ENCODE assay signal across 26 cellular contexts in genomic region chr20:10429443-10429981, GRCh38. TPM values are rescaled to one million over a fixed set of nuclear protein-coding genes. Genes with fewer than 3 reads are reported as not detected.
DNase-seq lines count a peak whose midpoint lies in the region; ATAC-seq and TF ChIP-seq lines count a peak whose summit lies in the region.
"Had no signal": no experiment of that assay in that cellular context is flagged by ENCODE, and none has a peak within 500 bp of the region (broad histone marks: within the 10 kb centered on the region; RNA-seq: fewer than 3 reads in every experiment).

No MANE protein-coding gene starts in this region.

- H3K9me2 ChIP-seq in hepatocyte (replicated peaks; ENCODE audit: insufficient read depth), result no peaks in the 10 kb centered on the region

- H3K9me3 Mint-ChIP-seq in activated T-cell treated with anti-CD3 and anti-CD28 coated beads, Interleukin-2, amount 50 U/mL, for 72 hours, result no peaks in the 10 kb centered on the region
- no peaks in the 10 kb centered on the region for H3K9me3 Mint-ChIP-seq in activated T-cell treated with anti-CD3 and anti-CD28 coated beads, Interleukin-2, amount 50 U/mL, for 4 hours
- H3K9me3 Mint-ChIP-seq in stimulated activated effector memory CD8-positive, alpha-beta T cell treated with anti-CD3 and anti-CD28 coated beads, Interleukin-12 subunit alpha, Interleukin-12 subunit beta, amount 100 ng/mL, for 72 hours, result no peaks in the 10 kb centered on the region
- H3K9me3 Mint-ChIP-seq: activated B cell treated with CpG ODN at 0.5 μM for 24 hours; activated naive CD4-positive, alpha-beta T cell treated with anti-CD3 and anti-CD28 coated beads for 36 hours; endodermal cell; T-helper 2 cell treated with Interferon-gamma antibody and Interleukin-4, amounts not matched to agents 5 μg/mL and 100 μg/mL, for 36 hours had no signal

- peaks cover 45% of the 10 kb centered on the region for H3K4me1 Mint-ChIP-seq in activated T-cell treated with anti-CD3 and anti-CD28 coated beads, Interleukin-2, amount 50 U/mL, for 72 hours (ENCODE audit: low read depth)
- H3K4me1 Mint-ChIP-seq in activated T-cell treated with anti-CD3 and anti-CD28 coated beads, Interleukin-2, amount 50 U/mL, for 4 hours (ENCODE audit: low read depth), result peaks cover 47% of the 10 kb centered on the region
- H3K4me1 Mint-ChIP-seq in stimulated activated effector memory CD8-positive, alpha-beta T cell treated with anti-CD3 and anti-CD28 coated beads, Interleukin-12 subunit alpha, Interleukin-12 subunit beta, amount 100 ng/mL, for 72 hours, result peaks cover 43% of the 10 kb centered on the region

- H3K4me3 Mint-ChIP-seq in activated T-cell treated with anti-CD3 and anti-CD28 coated beads, Interleukin-2, amount 50 U/mL, for 72 hours, result no peak overlapping the region
- no peak overlapping the region for H3K4me3 Mint-ChIP-seq in activated T-cell treated with anti-CD3 and anti-CD28 coated beads, Interleukin-2, amount 50 U/mL, for 4 hours
- H3K4me3 Mint-ChIP-seq in stimulated activated effector memory CD8-positive, alpha-beta T cell treated with anti-CD3 and anti-CD28 coated beads, Interleukin-12 subunit alpha, Interleukin-12 subunit beta, amount 100 ng/mL, for 72 hours, result no peak overlapping the region
- H3K4me3 Mint-ChIP-seq: activated B cell treated with CpG ODN at 0.5 μM for 24 hours; activated naive CD4-positive, alpha-beta T cell treated with anti-CD3 and anti-CD28 coated beads for 36 hours; endodermal cell; T-helper 2 cell treated with Interferon-gamma antibody and Interleukin-4, amounts not matched to agents 5 μg/mL and 100 μg/mL, for 36 hours had no signal

- no peaks in the 10 kb centered on the region for H3K27me3 Mint-ChIP-seq in activated T-cell treated with anti-CD3 and anti-CD28 coated beads, Interleukin-2, amount 50 U/mL, for 72 hours (ENCODE audit: low read depth)
- no peaks in the 10 kb centered on the region for H3K27me3 Mint-ChIP-seq in activated T-cell treated with anti-CD3 and anti-CD28 coated beads, Interleukin-2, amount 50 U/mL, for 4 hours (ENCODE audit: low read depth)
- H3K27me3 Mint-ChIP-seq: activated B cell treated with CpG ODN at 0.5 μM for 24 hours had no signal

- H3K36me3 ChIP-seq in hepatocyte (replicated peaks; ENCODE audit: insufficient read depth, low read depth), result no peaks in the 10 kb centered on the region
- H3K36me3 ChIP-seq: uterus had no signal

- no peak for DNase-seq in activated T-cell treated with anti-CD3 and anti-CD28 coated beads, Interleukin-2, amount 50 U/mL, for 72 hours
- DNase-seq in activated T-cell treated with anti-CD3 and anti-CD28 coated beads, Interleukin-2, amount 50 U/mL, for 4 hours, result no peak
- DNase-seq in NCI-H82 (lab: John Stamatoyannopoulos, UW) (peak; percentile 71), hepatocyte (ENCODE audit: low spot score) (peak; percentile 13), cortex of kidney (lab: John Stamatoyannopoulos, UW) (no peak)
- no peak for DNase-seq in stimulated activated effector memory CD8-positive, alpha-beta T cell treated with anti-CD3 and anti-CD28 coated beads, Interleukin-12 subunit alpha, Interleukin-12 subunit beta, amount 100 ng/mL, for 72 hours (ENCODE audit: low spot score in 2 of 2)
- DNase-seq: activated B cell treated with CpG ODN at 0.5 μM for 24 hours; activated CD4-positive, alpha-beta T cell treated with anti-CD3 and anti-CD28 coated beads, Interleukin-2, amount 50 U/mL, for 48 hours; activated naive CD4-positive, alpha-beta T cell treated with anti-CD3 and anti-CD28 coated beads for 36 hours; activated T-cell treated with anti-CD3 and anti-CD28 coated beads for 4 hours; endodermal cell; GF-D8; head of caudate nucleus; Kasumi-1; left ventricle myocardium superior; NCI-H1092 treated with DMSO at 0.1 percent for 48 hours; NCI-H2029; NCI-H345; nucleus accumbens; stimulated activated CD8-positive, alpha-beta memory T cell treated with anti-CD3 and anti-CD28 coated beads, Interleukin-4, amount 100 ng/mL, for 48 hours; substantia nigra; uterus had no signal

- peaks cover 81% of the 10 kb centered on the region for H3K79me2 ChIP-seq in hepatocyte

- ATAC-seq in activated T-cell treated with anti-CD3 and anti-CD28 coated beads, Interleukin-2, amount 50 U/mL, for 72 hours (replicated peaks in 1 of 2), result no peak
- ATAC-seq in activated T-cell treated with anti-CD3 and anti-CD28 coated beads, Interleukin-2, amount 50 U/mL, for 4 hours, result no peak
- ATAC-seq in stimulated activated effector memory CD8-positive, alpha-beta T cell treated with anti-CD3 and anti-CD28 coated beads, Interleukin-12 subunit alpha, Interleukin-12 subunit beta, amount 100 ng/mL, for 72 hours, result no peak
- ATAC-seq in HG02870 (IDR thresholded peaks at IDR 0.05; ENCODE audit: unreplicated experiment) (no peak), GM21576 (IDR thresholded peaks at IDR 0.05; ENCODE audit: unreplicated experiment) (no peak)
- ATAC-seq: left ventricle myocardium superior had no signal

- H3K4me3 ChIP-seq in hepatocyte, result no peak overlapping the region
- H3K4me3 ChIP-seq: BLaER1 treated with 17β-estradiol and CSF1 and Interleukin-3, amounts not matched to agents 10 nM and 100 nM; uterus had no signal

- no peak overlapping the region for H3K4me2 ChIP-seq in hepatocyte

- H2AFZ ChIP-seq in hepatocyte, result no peak overlapping the region

- no peaks in the 10 kb centered on the region for H3K27me3 ChIP-seq in hepatocyte
- H3K27me3 ChIP-seq: BLaER1 treated with 17β-estradiol and CSF1 and Interleukin-3, amounts not matched to agents 10 nM and 100 nM; uterus had no signal

- TF ChIP-seq CTCF in hepatocyte (IDR thresholded peaks at IDR 0.05; ENCODE audit: poor library complexity), result no peak

- peak overlapping the region; percentile 74 for H3K27ac Mint-ChIP-seq in activated T-cell treated with anti-CD3 and anti-CD28 coated beads, Interleukin-2, amount 50 U/mL, for 72 hours
- peak overlapping the region; percentile 8 for H3K27ac Mint-ChIP-seq in stimulated activated effector memory CD8-positive, alpha-beta T cell treated with anti-CD3 and anti-CD28 coated beads, Interleukin-12 subunit alpha, Interleukin-12 subunit beta, amount 100 ng/mL, for 72 hours
- H3K27ac Mint-ChIP-seq: activated B cell treated with CpG ODN at 0.5 μM for 24 hours; activated naive CD4-positive, alpha-beta T cell treated with anti-CD3 and anti-CD28 coated beads for 36 hours; endodermal cell; T-helper 2 cell treated with Interferon-gamma antibody and Interleukin-4, amounts not matched to agents 5 μg/mL and 100 μg/mL, for 36 hours had no signal

- no peaks in the 10 kb centered on the region for H3K9me3 ChIP-seq in hepatocyte (ENCODE audit: low read depth)
- H3K9me3 ChIP-seq: BLaER1 treated with 17β-estradiol and CSF1 and Interleukin-3, amounts not matched to agents 10 nM and 100 nM; uterus had no signal

- H3K27ac ChIP-seq in hepatocyte, result no peak overlapping the region
- H3K27ac ChIP-seq: uterus had no signal

- no peaks in the 10 kb centered on the region for H3K36me3 Mint-ChIP-seq in activated T-cell treated with anti-CD3 and anti-CD28 coated beads, Interleukin-2, amount 50 U/mL, for 72 hours (ENCODE audit: insufficient read depth in 2 of 2)
- H3K36me3 Mint-ChIP-seq in activated T-cell treated with anti-CD3 and anti-CD28 coated beads, Interleukin-2, amount 50 U/mL, for 4 hours (ENCODE audit: insufficient read depth), result peaks cover 6% of the 10 kb centered on the region
- peaks cover 20% of the 10 kb centered on the region for H3K36me3 Mint-ChIP-seq in stimulated activated effector memory CD8-positive, alpha-beta T cell treated with anti-CD3 and anti-CD28 coated beads, Interleukin-12 subunit alpha, Interleukin-12 subunit beta, amount 100 ng/mL, for 72 hours

- WGBS in hepatocyte (ENCODE audit: low lambda C conversion rate, missing lambda C conversion rate), result 85% methylated on average over 5 of the region's 5 CpGs

- peaks cover 5% of the 10 kb centered on the region for H4K20me1 ChIP-seq in hepatocyte (ENCODE audit: insufficient read depth, poor library complexity, severe bottlenecking)

- no peaks in the 10 kb centered on the region for H3K4me1 ChIP-seq in hepatocyte (ENCODE audit: insufficient read depth)
- H3K4me1 ChIP-seq: uterus had no signal

RNA-seq across cellular contexts. Expression of gene MKKS, which starts 4.5 kb away (rescaled TPM):
- total RNA-seq in activated T-cell treated with anti-CD3 and anti-CD28 coated beads, Interleukin-2, amount 50 U/mL, for 72 hours, result 1 to 10 TPM; 7.7 to 9.0 TPM
- total RNA-seq in activated T-cell treated with anti-CD3 and anti-CD28 coated beads, Interleukin-2, amount 50 U/mL, for 4 hours, result 1 to 10 TPM; 5.5 to 6.2 (median 6.0) TPM
- 17.4 and 17.5 TPM in 2 replicates for total RNA-seq in hepatocyte
- polyA plus RNA-seq in hepatocyte, result 8.3 and 15.0 TPM in 2 replicates

RNA-seq across cellular contexts. Expression of gene SLX4IP, which starts 5.6 kb away (rescaled TPM):
- 10 to 100 TPM in 1 of 2 donors, 1 to 10 TPM in 1; 7.3 to 10.9 TPM for total RNA-seq in activated T-cell treated with anti-CD3 and anti-CD28 coated beads, Interleukin-2, amount 50 U/mL, for 72 hours
- 1 to 10 TPM; 3.8 to 4.7 (median 4.6) TPM for total RNA-seq in activated T-cell treated with anti-CD3 and anti-CD28 coated beads, Interleukin-2, amount 50 U/mL, for 4 hours
- total RNA-seq in hepatocyte, result 4.7 and 5.7 TPM in 2 replicates
- 2.9 TPM in 2 replicates for polyA plus RNA-seq in hepatocyte

Comparison
In these comparisons a context has a peak if more than half of its experiments do, and no peak if none do; other contexts are left out.
1. DNase-seq: peak in NCI-H82 (single experiment) and hepatocyte (single experiment); none in activated T-cell treated with anti-CD3 and anti-CD28 coated beads, Interleukin-2, amount 50 U/mL, for 72 hours (0 of 2), activated T-cell treated with anti-CD3 and anti-CD28 coated beads, Interleukin-2, amount 50 U/mL, for 4 hours (single experiment), stimulated activated effector memory CD8-positive, alpha-beta T cell treated with anti-CD3 and anti-CD28 coated beads, Interleukin-12 subunit alpha, Interleukin-12 subunit beta, amount 100 ng/mL, for 72 hours (0 of 2) and cortex of kidney (single experiment).